1 cellular context compared by ENCODE assay signal in the genomic region with DNA sequence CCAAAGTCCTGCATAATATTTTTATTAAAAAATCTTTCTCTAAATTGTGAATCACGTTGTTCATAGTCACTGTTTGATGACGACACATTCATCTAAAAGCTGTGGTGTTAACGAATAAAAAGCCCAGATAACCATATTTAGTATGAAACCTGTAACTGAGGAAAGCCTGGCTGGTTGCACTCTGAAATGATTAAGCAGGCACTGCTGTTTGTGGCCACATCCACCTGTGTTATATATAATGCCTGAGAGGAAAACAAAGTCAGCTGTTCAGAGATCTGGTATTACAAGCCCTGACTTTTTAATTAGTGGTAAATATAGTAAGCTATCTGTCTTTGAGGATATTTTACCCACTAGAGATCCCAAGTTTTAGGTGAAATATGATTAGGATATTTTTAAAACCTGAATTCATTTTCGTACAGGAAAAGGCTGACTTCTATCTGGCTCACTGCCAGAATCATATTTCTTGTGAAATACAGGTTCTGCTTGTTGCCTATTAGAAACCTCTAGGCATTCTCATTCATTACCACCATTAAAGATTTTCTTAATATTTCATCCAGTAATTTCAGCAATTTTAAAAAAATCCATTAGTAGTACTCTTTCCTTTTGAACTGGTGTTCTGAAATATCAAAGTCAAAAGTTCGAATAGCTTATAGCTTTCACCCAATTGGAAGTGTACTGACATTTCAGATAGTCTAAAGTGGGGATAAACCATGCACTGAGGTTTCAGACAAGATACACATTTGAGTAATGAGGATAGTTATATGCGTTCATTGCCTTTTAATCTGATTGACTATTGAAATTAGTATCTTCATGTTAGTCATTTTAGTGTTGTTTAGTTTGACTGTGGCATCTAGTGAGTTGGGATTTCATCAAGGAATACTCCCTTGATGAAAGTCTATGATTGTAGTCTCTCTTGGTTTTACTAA.
TF ChIP-seq lines count a peak whose summit lies in the region.

No MANE protein-coding gene starts in this region.

TF ChIP-seq in HepG2, 621 proteins besides CTCF, POLR2A, EP300 and RAD21 (continued from another document):
- TF ChIP-seq HNRNPL (IDR thresholded peaks at IDR 0.05; ENCODE audit: low read depth, low read length), result no peak
- TF ChIP-seq, protein P1, sequence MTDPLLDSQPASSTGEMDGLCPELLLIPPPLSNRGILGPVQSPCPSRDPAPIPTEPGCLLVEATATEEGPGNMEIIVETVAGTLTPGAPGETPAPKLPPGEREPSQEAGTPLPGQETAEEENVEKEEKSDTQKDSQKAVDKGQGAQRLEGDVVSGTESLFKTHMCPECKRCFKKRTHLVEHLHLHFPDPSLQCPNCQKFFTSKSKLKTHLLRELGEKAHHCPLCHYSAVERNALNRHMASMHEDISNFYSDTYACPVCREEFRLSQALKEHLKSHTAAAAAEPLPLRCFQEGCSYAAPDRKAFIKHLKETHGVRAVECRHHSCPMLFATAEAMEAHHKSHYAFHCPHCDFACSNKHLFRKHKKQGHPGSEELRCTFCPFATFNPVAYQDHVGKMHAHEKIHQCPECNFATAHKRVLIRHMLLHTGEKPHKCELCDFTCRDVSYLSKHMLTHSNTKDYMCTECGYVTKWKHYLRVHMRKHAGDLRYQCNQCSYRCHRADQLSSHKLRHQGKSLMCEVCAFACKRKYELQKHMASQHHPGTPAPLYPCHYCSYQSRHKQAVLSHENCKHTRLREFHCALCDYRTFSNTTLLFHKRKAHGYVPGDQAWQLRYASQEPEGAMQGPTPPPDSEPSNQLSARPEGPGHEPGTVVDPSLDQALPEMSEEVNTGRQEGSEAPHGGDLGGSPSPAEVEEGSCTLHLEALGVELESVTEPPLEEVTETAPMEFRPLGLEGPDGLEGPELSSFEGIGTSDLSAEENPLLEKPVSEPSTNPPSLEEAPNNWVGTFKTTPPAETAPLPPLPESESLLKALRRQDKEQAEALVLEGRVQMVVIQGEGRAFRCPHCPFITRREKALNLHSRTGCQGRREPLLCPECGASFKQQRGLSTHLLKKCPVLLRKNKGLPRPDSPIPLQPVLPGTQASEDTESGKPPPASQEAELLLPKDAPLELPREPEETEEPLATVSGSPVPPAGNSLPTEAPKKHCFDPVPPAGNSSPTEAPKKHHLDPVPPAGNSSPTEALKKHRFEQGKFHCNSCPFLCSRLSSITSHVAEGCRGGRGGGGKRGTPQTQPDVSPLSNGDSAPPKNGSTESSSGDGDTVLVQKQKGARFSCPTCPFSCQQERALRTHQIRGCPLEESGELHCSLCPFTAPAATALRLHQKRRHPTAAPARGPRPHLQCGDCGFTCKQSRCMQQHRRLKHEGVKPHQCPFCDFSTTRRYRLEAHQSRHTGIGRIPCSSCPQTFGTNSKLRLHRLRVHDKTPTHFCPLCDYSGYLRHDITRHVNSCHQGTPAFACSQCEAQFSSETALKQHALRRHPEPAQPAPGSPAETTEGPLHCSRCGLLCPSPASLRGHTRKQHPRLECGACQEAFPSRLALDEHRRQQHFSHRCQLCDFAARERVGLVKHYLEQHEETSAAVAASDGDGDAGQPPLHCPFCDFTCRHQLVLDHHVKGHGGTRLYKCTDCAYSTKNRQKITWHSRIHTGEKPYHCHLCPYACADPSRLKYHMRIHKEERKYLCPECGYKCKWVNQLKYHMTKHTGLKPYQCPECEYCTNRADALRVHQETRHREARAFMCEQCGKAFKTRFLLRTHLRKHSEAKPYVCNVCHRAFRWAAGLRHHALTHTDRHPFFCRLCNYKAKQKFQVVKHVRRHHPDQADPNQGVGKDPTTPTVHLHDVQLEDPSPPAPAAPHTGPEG (CRISPR knock-in tag; IDR thresholded peaks at IDR 0.05), result no peak
- TF ChIP-seq ZBTB7B (CRISPR knock-in tag; IDR thresholded peaks at IDR 0.05), result no peak
- TF ChIP-seq ZFAT (CRISPR knock-in tag; conservative IDR thresholded peaks at IDR 0.05), result no peak
- TF ChIP-seq RXRA (CRISPR knock-in tag; IDR thresholded peaks at IDR 0.05), result no peak
- no peak for TF ChIP-seq KLF15 (CRISPR knock-in tag; IDR thresholded peaks at IDR 0.05; ENCODE audit: borderline replicate concordance)
- TF ChIP-seq NR2F2 (IDR thresholded peaks at IDR 0.05; ENCODE audit: borderline replicate concordance, low read depth), result no peak
- no peak for TF ChIP-seq HOXA3 (CRISPR knock-in tag; IDR thresholded peaks at IDR 0.05)
- no peak for TF ChIP-seq CHD2 (IDR thresholded peaks at IDR 0.05; ENCODE audit: low read depth, low read length)
- no peak for TF ChIP-seq NCOR1 (IDR thresholded peaks at IDR 0.05; ENCODE audit: borderline replicate concordance, low read length)
- TF ChIP-seq MXD4 (CRISPR knock-in tag; IDR thresholded peaks at IDR 0.05), result no peak
- TF ChIP-seq ZNF616 (CRISPR knock-in tag; IDR thresholded peaks at IDR 0.05; ENCODE audit: low read depth), result no peak
- TF ChIP-seq YY1 (IDR thresholded peaks at IDR 0.05; ENCODE audit: insufficient read depth, insufficient replicate concordance, low read depth, low read length), result no peak
- no peak for TF ChIP-seq KMT2B (CRISPR knock-in tag; IDR thresholded peaks at IDR 0.05)
- TF ChIP-seq FOXC1 (CRISPR knock-in tag; IDR thresholded peaks at IDR 0.05; ENCODE audit: borderline replicate concordance), result no peak
TF ChIP-seq in HepG2: peak in this region for 0.
